12 cellular contexts compared by ENCODE assay signal in the genomic region with DNA sequence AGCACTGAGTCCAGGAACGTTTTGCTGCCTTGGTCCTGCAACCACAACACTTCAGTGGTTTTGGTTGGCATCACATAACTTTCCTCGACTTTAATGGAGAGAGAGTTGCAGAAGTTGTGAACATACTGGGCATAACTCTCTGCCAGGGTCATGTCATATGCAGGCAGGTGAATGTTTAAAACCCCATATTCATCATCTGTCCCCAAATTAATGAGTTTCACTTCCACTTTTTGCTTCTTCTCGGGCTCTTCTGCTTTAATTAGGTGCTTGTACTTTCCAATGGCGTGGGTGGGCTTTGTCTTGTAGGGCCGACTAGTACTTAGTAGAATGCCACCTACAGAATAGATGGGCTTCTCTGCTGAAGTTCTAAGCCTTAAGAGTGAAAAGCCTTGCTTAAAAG. TPM values are rescaled to one million over a fixed set of nuclear protein-coding genes. Genes with fewer than 3 reads are reported as not detected.
DNase-seq lines count a peak whose midpoint lies in the region; ATAC-seq, FAIRE-seq and TF ChIP-seq lines count a peak whose summit lies in the region.
"Had no signal": no experiment of that assay in that cellular context is flagged by ENCODE, and none has a peak within 500 bp of the region (broad histone marks: within the 10 kb centered on the region; RNA-seq: fewer than 3 reads in every experiment).

No MANE protein-coding gene starts in this region.

- 50 to 61% (median 55%) methylated on average over 5 of the region's 5 CpGs for WGBS in spleen, 5 donors

- peaks cover 20% of the 10 kb centered on the region for H3K4me1 Mint-ChIP-seq in Calu3 (ENCODE audit: low read depth, unreplicated experiment)

- no peak for TF ChIP-seq CTCF in spleen (IDR thresholded peaks at IDR 0.05 in 8 of 11, conservative IDR thresholded peaks at IDR 0.05 in 3 of 11)
- no peak for TF ChIP-seq CTCF in Calu3 (IDR thresholded peaks at IDR 0.05; ENCODE audit: unreplicated experiment)

- H3K27me3 ChIP-seq in spleen (replicated peaks in 1 of 7), result peaks cover 0 to 48% (median 0%) of the 10 kb centered on the region in 7 donors
- H3K27me3 ChIP-seq in MG63, result no peaks in the 10 kb centered on the region
- H3K27me3 ChIP-seq: body of pancreas, suprapubic skin had no signal

- TF ChIP-seq POLR2A in GM12892 (IDR thresholded peaks at IDR 0.05; ENCODE audit: low read depth, low read length) (no peak), spleen (IDR thresholded peaks at IDR 0.05) (no peak)

- no peaks in the 10 kb centered on the region for H3K27me3 Mint-ChIP-seq in Calu3 (ENCODE audit: unreplicated experiment)

- H3K4me3 Mint-ChIP-seq in Calu3 (ENCODE audit: low read depth, unreplicated experiment), result no peak overlapping the region

- no peaks in the 10 kb centered on the region for H3K36me3 Mint-ChIP-seq in Calu3 (ENCODE audit: insufficient read depth, unreplicated experiment)

- CTCF ChIA-PET in Calu3 (lab: Charles Lee), result no interaction called here

- peak; percentile 88 for FAIRE-seq in GM12892 (lab: Jason Lieb, UNC)

- intact Hi-C loops in spleen (cut with DNase I; ENCODE audit: low total_unique reads) (no loop called here), Calu3 (cut with micrococcal nuclease; ENCODE audit: unreplicated experiment) (no loop called here)

- H3K27ac ChIP-seq in spleen, result no peak overlapping the region
- H3K27ac ChIP-seq: body of pancreas, neutrophil, suprapubic skin had no signal

- no peaks in the 10 kb centered on the region for H3K36me3 ChIP-seq in spleen
- no peaks in the 10 kb centered on the region for H3K36me3 ChIP-seq in MG63
- H3K36me3 ChIP-seq: neutrophil, suprapubic skin had no signal

- no peaks in the 10 kb centered on the region for H3K9me3 Mint-ChIP-seq in Calu3 (ENCODE audit: low read depth, unreplicated experiment)

- peaks cover 0 to 7% (median 0%) of the 10 kb centered on the region in 6 donors for H3K4me1 ChIP-seq in spleen
- H3K4me1 ChIP-seq: body of pancreas, suprapubic skin had no signal

- no TSS peak for BruUV-seq in Calu3 (replicated peaks; lab: Mats Ljungman, UMichigan)

- H3K27ac Mint-ChIP-seq in Calu3 (ENCODE audit: unreplicated experiment), result no peak overlapping the region

- peak; percentile 96 for ATAC-seq in GM19438 (IDR thresholded peaks at IDR 0.05; ENCODE audit: low read depth, unreplicated experiment)
- peak; percentile 91 for ATAC-seq in HG02884 (IDR thresholded peaks at IDR 0.05; ENCODE audit: unreplicated experiment)
- ATAC-seq in HG03571 (IDR thresholded peaks at IDR 0.05; ENCODE audit: unreplicated experiment), result peak; percentile 92
- ATAC-seq: body of pancreas had no signal

- H3K4me3 ChIP-seq in spleen (no peak overlapping the region), MG63 (no peak overlapping the region)
- H3K4me3 ChIP-seq: body of pancreas, suprapubic skin had no signal

- H3K9me3 ChIP-seq in spleen, result no peaks in the 10 kb centered on the region
- H3K9me3 ChIP-seq in MG63, result no peaks in the 10 kb centered on the region
- H3K9me3 ChIP-seq: body of pancreas, neutrophil, suprapubic skin had no signal

- DNase-seq in GM12892 (ENCODE audit: insufficient read length) (peak; percentile 32), spleen (no peak), anterior cingulate cortex (lab: John Stamatoyannopoulos, UW) (no peak), MG63 (no peak), Calu3 (no peak)
- DNase-seq: body of pancreas; stimulated activated CD4-positive, alpha-beta T cell treated with anti-CD3 and anti-CD28 coated beads, Interleukin-1b, Interleukin-23, amount 100 ng/mL, for 48 hours had no signal

RNA-seq across cellular contexts. Expression of a gene that starts 45.2 kb away (rescaled TPM):
- polyA plus RNA-seq in GM12892 (2012; ENCODE audit: missing spikeins), result 1.5 TPM
- total RNA-seq in spleen, result under 1 TPM in 3 of 7 donors, not detected in 4; 0.27 to 0.94 (median 0.28) TPM
- under 1 TPM; 0.04 to 0.19 (median 0.11) TPM for polyA plus RNA-seq in spleen
- total RNA-seq in MG63 (2014; rRNA removed; shearing (Covaris generic); ENCODE audit: low replicate concordance), result 9.5 and 14.8 TPM in 2 replicates
- 74.7 and 77.0 TPM in 2 replicates for total RNA-seq in Calu3 (2022)
- total RNA-seq: body of pancreas had no signal
